In the genomic region with DNA sequence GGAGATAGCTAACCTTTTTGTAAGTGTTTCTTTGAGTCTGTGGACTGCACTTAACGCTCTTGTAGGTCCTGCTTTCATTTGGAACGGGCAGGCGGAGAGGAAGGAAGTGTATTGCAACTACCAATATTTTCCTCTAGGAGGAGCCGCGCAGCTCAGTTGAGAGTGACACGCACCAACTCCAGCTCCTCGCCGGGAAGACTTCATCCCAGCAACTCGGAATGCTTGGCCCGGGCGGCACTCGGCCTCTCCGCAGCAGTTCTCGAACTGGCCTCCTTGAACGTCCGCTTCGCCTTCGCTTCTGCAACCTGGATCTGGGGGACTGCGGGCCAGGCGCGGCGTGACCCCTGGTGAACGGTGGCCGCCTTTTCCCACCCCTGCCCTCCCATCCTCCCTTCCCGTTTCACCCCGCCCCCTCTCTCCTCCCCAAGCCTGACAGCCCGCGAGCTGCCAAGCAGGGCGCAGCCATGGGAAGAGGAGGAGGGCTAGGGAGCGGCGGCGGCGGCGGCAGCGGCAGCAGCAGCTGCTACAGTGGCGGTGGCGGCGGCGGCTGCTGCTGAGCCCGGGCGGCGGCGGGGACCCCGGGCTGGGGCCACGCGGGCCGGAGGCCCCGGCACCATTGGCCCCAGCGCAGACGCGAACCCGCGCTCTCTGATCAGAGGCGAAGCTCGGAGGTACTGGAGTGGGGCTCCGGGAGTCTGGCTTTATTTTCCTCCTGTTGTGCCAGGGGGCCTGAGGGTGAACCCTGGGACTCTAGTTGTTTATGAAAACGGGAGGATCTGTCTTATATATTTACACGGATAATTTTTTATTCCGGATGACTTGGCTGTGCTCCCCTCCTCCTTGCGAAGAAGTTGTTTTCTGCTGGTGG, we compare ENCODE assay signal across 8 cellular contexts. TPM values are rescaled to one million over a fixed set of nuclear protein-coding genes. Genes with fewer than 3 reads are reported as not detected.
DNase-seq lines count a peak whose midpoint lies in the region; ATAC-seq and FAIRE-seq lines count a peak whose summit lies in the region.

A gene (plus strand): TSS at position 155 of the 868 bp plus-strand sequence. CDS start 142,436 bp downstream, outside the sequence.

- peak within 1 kb of the TSS; percentile 39 to 65 (median 47) for H3K4me3 ChIP-seq in skin epidermis

- peak; percentile 85 for ATAC-seq in GM21447 (IDR thresholded peaks at IDR 0.05; ENCODE audit: unreplicated experiment)

- DNase-seq in Daoy (ENCODE audit: low read depth) (peak; percentile 19), HuH-7.5 (ENCODE audit: low spot score) (peak; percentile 85), RPMI8226 (peak; percentile 58), cortex of kidney (lab: John Stamatoyannopoulos, UW) (no peak)

- peak; percentile 92 for FAIRE-seq in islet of Langerhans (lab: Jason Lieb, UNC)

- H3K27ac ChIP-seq in cingulate gyrus (ENCODE audit: low read depth, low read length) (peak within 1 kb of the TSS; percentile 50), skin epidermis (peak within 1 kb of the TSS in 18 of 21 experiments; percentile 14 to 84 (median 71))

RNA-seq across cellular contexts. Expression of the gene that starts here (rescaled TPM):
- not detected in 2 replicates for total RNA-seq in Daoy (2014; rRNA removed; shearing (Covaris generic))

Comparison
In these comparisons a context has a peak if more than half of its experiments do, and no peak if none do; other contexts are left out.
1. Peak in DNase-seq in Daoy; RNA of the gene not detected or under 1 TPM.